11 cellular contexts compared by ENCODE assay signal in genomic region chr13:45331123-45331619, GRCh38. TPM values are rescaled to one million over a fixed set of nuclear protein-coding genes. Genes with fewer than 3 reads are reported as not detected.
A peak's percentile ranks its signal among the peaks of the same experiment; 100 is the strongest.
DNase-seq lines count a peak whose midpoint lies in the region; ATAC-seq and TF ChIP-seq lines count a peak whose summit lies in the region.
"Had no signal": no experiment of that assay in that cellular context is flagged by ENCODE, and none has a peak within 500 bp of the region (broad histone marks: within the 10 kb centered on the region; RNA-seq: fewer than 3 reads in every experiment).

No MANE protein-coding gene starts in this region.

- peak; percentile 5 for ATAC-seq in esophagus mucosa
- ATAC-seq in HG03135 (IDR thresholded peaks at IDR 0.05; ENCODE audit: unreplicated experiment), result no peak
- ATAC-seq in aorta (ENCODE audit: low FRiP score), result no peak
- ATAC-seq in HG03139 (IDR thresholded peaks at IDR 0.05; ENCODE audit: unreplicated experiment), result no peak
- ATAC-seq: left lung, sciatic nerve had no signal

- no peaks in the 10 kb centered on the region for H3K27me3 ChIP-seq in A673 (replicated peaks; ENCODE audit: insufficient read depth, low read depth, low read length, poor library complexity)
- no peaks in the 10 kb centered on the region for H3K27me3 ChIP-seq in aorta (ENCODE audit: control insufficient read depth in 1 of 2, insufficient read depth in 2 of 2, low read length in 1 of 2)
- H3K27me3 ChIP-seq: left lung had no signal

- intact Hi-C loops in A673 (cut with micrococcal nuclease; ENCODE audit: unreplicated experiment) (no loop called here), aorta (cut with DNase I) (no loop called here)

- no peaks in the 10 kb centered on the region for H3K9me3 ChIP-seq in A673 (ENCODE audit: low read depth, low read length, poor library complexity, severe bottlenecking)
- no peaks in the 10 kb centered on the region for H3K9me3 ChIP-seq in aorta (ENCODE audit: control insufficient read depth, low read length)
- H3K9me3 ChIP-seq: left lung had no signal

- no peak for TF ChIP-seq CTCF in A673 (conservative IDR thresholded peaks at IDR 0.05; ENCODE audit: low read depth, low read length)
- no peak for TF ChIP-seq CTCF in RWPE1 (conservative IDR thresholded peaks at IDR 0.05; ENCODE audit: low read depth)

- POLR2A ChIA-PET in A673 (lab: Charles Lee; ENCODE audit: low non-redundant PET), result interaction anchor here (0.6 kb wide), 1 partner anchor 1183 kb away, joined by 4 read pairs; no protein-coding TSS in a partner anchor
- POLR2A ChIA-PET in RWPE1 (lab: Yijun Ruan, JAX; ENCODE audit: low non-redundant PET), result no interaction called here

- H3K27ac ChIP-seq in A673 (ENCODE audit: low read depth, low read length, poor library complexity, severe bottlenecking) (peak overlapping the region; percentile 72), RWPE1 (peak overlapping the region; percentile 41), aorta (ENCODE audit: low read depth in 1 of 2, low read length in 2 of 2) (no peak overlapping the region)

- H3K4me1 ChIP-seq in A673 (ENCODE audit: insufficient read depth, low read length, poor library complexity, severe bottlenecking) (peaks cover 81% of the 10 kb centered on the region), aorta (ENCODE audit: control insufficient read depth in 1 of 2, insufficient read depth in 2 of 2, low read length in 2 of 2) (peaks cover 2 to 18% of the 10 kb centered on the region in 2 donors)

- H3K4me3 ChIP-seq in A673 (ENCODE audit: low read depth, low read length, poor library complexity, severe bottlenecking) (no peak overlapping the region), aorta (ENCODE audit: low read length in 2 of 2) (no peak overlapping the region)
- H3K4me3 ChIP-seq: left lung had no signal

- WGBS in aorta, 2 donors, result 59 to 64% methylated on average over 1 of the region's 1 CpG

- no TSS peak for BruUV-seq in A673 (replicated peaks; lab: Mats Ljungman, UMichigan)

- CTCF ChIA-PET in A673 (lab: Charles Lee), result no interaction called here
- CTCF ChIA-PET in RWPE1 (lab: Yijun Ruan, JAX), result no interaction called here

- DNase-seq in A673 (ENCODE audit: low spot score) (no peak), G401 (ENCODE audit: low spot score) (peak; percentile 55), RWPE1 (ENCODE audit: low spot score) (no peak), aorta (no peak), A172 (ENCODE audit: low spot score) (no peak)
- DNase-seq: left lung, NCI-H1092 had no signal

- in situ Hi-C loops in G401 (cut with HindIII; ENCODE audit: low sequenced_read_pairs), result no loop called here

- peaks cover 23% of the 10 kb centered on the region for H3K36me3 ChIP-seq in A673 (ENCODE audit: insufficient read depth, low read length, poor library complexity, severe bottlenecking)
- H3K36me3 ChIP-seq in aorta (ENCODE audit: control insufficient read depth in 1 of 2, insufficient read depth in 2 of 2, low read length in 1 of 2), result peaks cover 3 to 19% of the 10 kb centered on the region in 2 donors

RNA-seq across cellular contexts. Expression of gene TPT1, which starts 9.8 kb away (rescaled TPM):
- total RNA-seq in A673 (2021) (1,957 and 1,963 TPM in 2 replicates), esophagus mucosa (4,303 TPM), aorta (1,000 to 10,000 TPM; 3,196 to 4,441 TPM)
- 1,171 and 1,350 TPM in 2 replicates for total RNA-seq in G401 (2014; rRNA removed; shearing (Covaris generic))
- over 10,000 TPM in 1 of 2 donors, 1,000 to 10,000 TPM in 1; 5,995 to 18,191 TPM for polyA plus RNA-seq in aorta
- 1,498 and 1,612 TPM in 2 replicates for total RNA-seq in A172 (2014; rRNA removed; shearing (Covaris generic))

Comparison
In these comparisons a context has a peak if more than half of its experiments do, and no peak if none do; other contexts are left out.
1. H3K27ac ChIP-seq: peak in A673 (single experiment) and RWPE1 (single experiment); none in aorta (0 of 2).